ENCODE assay signal across 8 cellular contexts in the genomic region with DNA sequence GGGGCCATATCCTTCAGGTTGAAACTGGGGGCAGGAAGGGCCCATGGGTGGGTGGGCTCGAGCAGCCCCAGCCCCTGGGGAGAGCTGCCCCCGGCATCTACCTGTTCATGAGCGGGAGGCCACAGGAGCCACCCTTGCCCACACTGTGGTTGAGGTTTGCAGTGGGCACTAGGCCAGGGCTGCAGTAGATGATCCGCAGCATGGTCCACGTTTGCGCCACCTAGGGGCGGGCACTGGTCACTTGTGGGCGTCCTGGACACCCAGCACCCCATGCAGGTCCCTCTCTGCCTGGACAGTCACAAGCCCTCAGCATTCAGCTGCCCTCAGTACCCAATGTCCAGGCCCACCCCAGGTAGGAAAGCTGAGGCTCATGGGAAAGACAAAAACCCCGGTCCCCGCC. TPM values are rescaled to one million over a fixed set of nuclear protein-coding genes. Genes with fewer than 3 reads are reported as not detected.
DNase-seq lines count a peak whose midpoint lies in the region; ATAC-seq and TF ChIP-seq lines count a peak whose summit lies in the region.

No MANE protein-coding gene starts in this region.

- no peaks in the 10 kb centered on the region for H3K9me3 Mint-ChIP-seq in Calu3 (ENCODE audit: low read depth, unreplicated experiment)
- no peaks in the 10 kb centered on the region for H3K9me3 Mint-ChIP-seq in HFFc6
- no peaks in the 10 kb centered on the region for H3K9me3 Mint-ChIP-seq in activated T-helper 2 cell treated with anti-CD3 and anti-CD28 coated beads, Interferon-gamma antibody, Interleukin-2, Interleukin-4, amounts not matched to agents 10 μg/mL and 5 μg/mL and 100 μg/mL, durations not matched to agents 14 hours and 24 hours and 36 hours
- H3K9me3 Mint-ChIP-seq in mesothelial cell of epicardium, result no peaks in the 10 kb centered on the region

- TF ChIP-seq CTCF in Calu3 (IDR thresholded peaks at IDR 0.05; ENCODE audit: unreplicated experiment), result peak; percentile 53
- TF ChIP-seq CTCF in HFFc6 (IDR thresholded peaks at IDR 0.05), result peak; percentile 72
- TF ChIP-seq CTCF in mesothelial cell of epicardium (IDR thresholded peaks at IDR 0.05; ENCODE audit: unreplicated experiment), result peak; percentile 27
- TF ChIP-seq CTCF in suprapubic skin (IDR thresholded peaks at IDR 0.05), result no peak

- H3K36me3 Mint-ChIP-seq in Calu3 (ENCODE audit: insufficient read depth, unreplicated experiment) (peaks cover 92% of the 10 kb centered on the region), HFFc6 (ENCODE audit: low read depth) (peaks cover 20% of the 10 kb centered on the region), mesothelial cell of epicardium (peaks cover 11% of the 10 kb centered on the region)
- H3K36me3 Mint-ChIP-seq in activated T-helper 2 cell treated with anti-CD3 and anti-CD28 coated beads, Interferon-gamma antibody, Interleukin-2, Interleukin-4, amounts not matched to agents 10 μg/mL and 5 μg/mL and 100 μg/mL, durations not matched to agents 14 hours and 24 hours and 36 hours (ENCODE audit: low read depth), result peaks cover 34% of the 10 kb centered on the region

- no peaks in the 10 kb centered on the region for H3K9me3 ChIP-seq in suprapubic skin

- no peak for ATAC-seq in GM18868 (IDR thresholded peaks at IDR 0.05; ENCODE audit: unreplicated experiment)

- H3K27ac Mint-ChIP-seq in Calu3 (ENCODE audit: unreplicated experiment) (no peak overlapping the region), HFFc6 (no peak overlapping the region), mesothelial cell of epicardium (no peak overlapping the region)
- no peak overlapping the region for H3K27ac Mint-ChIP-seq in activated T-helper 2 cell treated with anti-CD3 and anti-CD28 coated beads, Interferon-gamma antibody, Interleukin-2, Interleukin-4, amounts not matched to agents 10 μg/mL and 5 μg/mL and 100 μg/mL, durations not matched to agents 14 hours and 24 hours and 36 hours

- peak; percentile 83 for DNase-seq in Calu3
- DNase-seq in HFFc6, result peak; percentile 37
- no peak for DNase-seq in activated T-helper 2 cell treated with anti-CD3 and anti-CD28 coated beads, Interferon-gamma antibody, Interleukin-2, Interleukin-4, amounts not matched to agents 10 μg/mL and 5 μg/mL and 100 μg/mL, durations not matched to agents 14 hours and 24 hours and 36 hours (ENCODE audit: low spot score)
- no peak for DNase-seq in mesothelial cell of epicardium (ENCODE audit: low spot score in 2 of 2, unreplicated experiment in 2 of 2)
- DNase-seq in DMS114 treated with DMSO at 0.1 percent for 48 hours (lab: John Stamatoyannopoulos, UW; ENCODE audit: unreplicated experiment), result no peak
- DNase-seq in HuH-7.5 (ENCODE audit: low spot score), result no peak
- DNase-seq in suprapubic skin (ENCODE audit: low spot score in 2 of 2), result no peak

- no peak overlapping the region for H3K27ac ChIP-seq in suprapubic skin

- 80% methylated on average over 3 of the region's 10 CpGs for WGBS in suprapubic skin

- H3K4me1 ChIP-seq in suprapubic skin, result peaks cover 73% of the 10 kb centered on the region

- no peaks in the 10 kb centered on the region for H3K27me3 ChIP-seq in suprapubic skin

- CTCF ChIA-PET in Calu3 (lab: Charles Lee), result interaction anchor here (0.6 to 1.2 kb wide), 2 partner anchors 11 to 21 kb away, joined by 3 read pairs; no protein-coding TSS in a partner anchor

- intact Hi-C loops in Calu3 (cut with micrococcal nuclease; ENCODE audit: unreplicated experiment), result no loop called here
- intact Hi-C loops in activated T-helper 2 cell treated with anti-CD3 and anti-CD28 coated beads, Interferon-gamma antibody, Interleukin-2, Interleukin-4, amounts not matched to agents 10 μg/mL and 5 μg/mL and 100 μg/mL, durations not matched to agents 14 hours and 24 hours and 36 hours (cut with micrococcal nuclease), result no loop called here

- H3K4me3 Mint-ChIP-seq in Calu3 (ENCODE audit: low read depth, unreplicated experiment) (peak overlapping the region; percentile 55), HFFc6 (no peak overlapping the region), mesothelial cell of epicardium (peak overlapping the region; percentile 30)
- peak overlapping the region; percentile 47 for H3K4me3 Mint-ChIP-seq in activated T-helper 2 cell treated with anti-CD3 and anti-CD28 coated beads, Interferon-gamma antibody, Interleukin-2, Interleukin-4, amounts not matched to agents 10 μg/mL and 5 μg/mL and 100 μg/mL, durations not matched to agents 14 hours and 24 hours and 36 hours (ENCODE audit: low read depth)

- H3K36me3 ChIP-seq in suprapubic skin, result peaks cover 32% of the 10 kb centered on the region

- H3K4me3 ChIP-seq in suprapubic skin, result no peak overlapping the region

- TF ChIP-seq EP300 in suprapubic skin (IDR thresholded peaks at IDR 0.05), result no peak

- BruUV-seq in Calu3 (replicated peaks; lab: Mats Ljungman, UMichigan), result no TSS peak

- no peak for TF ChIP-seq POLR2A in suprapubic skin (IDR thresholded peaks at IDR 0.05)

- H3K27me3 Mint-ChIP-seq in Calu3 (ENCODE audit: unreplicated experiment), result no peaks in the 10 kb centered on the region
- H3K27me3 Mint-ChIP-seq in HFFc6 (ENCODE audit: insufficient read depth), result peaks cover 6% of the 10 kb centered on the region
- H3K27me3 Mint-ChIP-seq in activated T-helper 2 cell treated with anti-CD3 and anti-CD28 coated beads, Interferon-gamma antibody, Interleukin-2, Interleukin-4, amounts not matched to agents 10 μg/mL and 5 μg/mL and 100 μg/mL, durations not matched to agents 14 hours and 24 hours and 36 hours (ENCODE audit: low read depth), result no peaks in the 10 kb centered on the region
- H3K27me3 Mint-ChIP-seq in mesothelial cell of epicardium (ENCODE audit: low read depth), result peaks cover 4% of the 10 kb centered on the region

- H3K4me1 Mint-ChIP-seq in Calu3 (ENCODE audit: low read depth, unreplicated experiment) (peaks cover 16% of the 10 kb centered on the region), HFFc6 (ENCODE audit: low read depth) (peaks cover 22% of the 10 kb centered on the region), mesothelial cell of epicardium (peaks cover 29% of the 10 kb centered on the region)
- H3K4me1 Mint-ChIP-seq in activated T-helper 2 cell treated with anti-CD3 and anti-CD28 coated beads, Interferon-gamma antibody, Interleukin-2, Interleukin-4, amounts not matched to agents 10 μg/mL and 5 μg/mL and 100 μg/mL, durations not matched to agents 14 hours and 24 hours and 36 hours (ENCODE audit: low read depth), result peaks cover 18% of the 10 kb centered on the region

RNA-seq across cellular contexts. Expression of a gene that starts 1.8 kb away (rescaled TPM):
- 88.3 and 90.5 TPM in 2 replicates for total RNA-seq in Calu3 (2022)
- 10 to 100 TPM in 2 of 6 experiments, 1 to 10 TPM in 4; 7.6 to 10.6 (median 9.3) TPM for total RNA-seq in HFFc6 (2021; fragmentation: NEBNext Ultra II Directional; extraction: Animal tissue kit (Norgen Biotek cat#: 25700))
- total RNA-seq in activated T-helper 2 cell treated with anti-CD3 and anti-CD28 coated beads, Interferon-gamma antibody, Interleukin-2, Interleukin-4, amounts not matched to agents 10 μg/mL and 5 μg/mL and 100 μg/mL, durations not matched to agents 14 hours and 24 hours and 36 hours, result 48.8 and 52.9 TPM in 2 replicates
- total RNA-seq in mesothelial cell of epicardium, result 46.1 to 51.2 TPM (median 46.5 TPM) in 3 replicates
- total RNA-seq in suprapubic skin, result 10 to 100 TPM; 47.0 to 87.4 (median 60.5) TPM

RNA-seq across cellular contexts. Expression of a gene that starts 4.2 kb away (rescaled TPM):
- 18.6 and 22.5 TPM in 2 replicates for total RNA-seq in Calu3 (2022)
- total RNA-seq in HFFc6 (2021; fragmentation: NEBNext Ultra II Directional; extraction: Animal tissue kit (Norgen Biotek cat#: 25700)), result 1 to 10 TPM; 8.1 to 9.9 (median 8.7) TPM
- 19.0 and 20.9 TPM in 2 replicates for total RNA-seq in activated T-helper 2 cell treated with anti-CD3 and anti-CD28 coated beads, Interferon-gamma antibody, Interleukin-2, Interleukin-4, amounts not matched to agents 10 μg/mL and 5 μg/mL and 100 μg/mL, durations not matched to agents 14 hours and 24 hours and 36 hours
- 20.6 to 22.8 TPM (median 21.9 TPM) in 3 replicates for total RNA-seq in mesothelial cell of epicardium
- 10 to 100 TPM; 12.3 to 18.7 (median 15.1) TPM for total RNA-seq in suprapubic skin

RNA-seq across cellular contexts. Expression of a gene that starts 5.8 kb away (rescaled TPM):
- total RNA-seq in Calu3 (2022) (102 and 114 TPM in 2 replicates), mesothelial cell of epicardium (69.4 to 79.9 TPM (median 72.5 TPM) in 3 replicates), suprapubic skin (100 to 1,000 TPM; 116 to 143 (median 125) TPM)
- 100 to 1,000 TPM; 128 to 161 (median 141) TPM for total RNA-seq in HFFc6 (2021; fragmentation: NEBNext Ultra II Directional; extraction: Animal tissue kit (Norgen Biotek cat#: 25700))
- 84.1 and 91.2 TPM in 2 replicates for total RNA-seq in activated T-helper 2 cell treated with anti-CD3 and anti-CD28 coated beads, Interferon-gamma antibody, Interleukin-2, Interleukin-4, amounts not matched to agents 10 μg/mL and 5 μg/mL and 100 μg/mL, durations not matched to agents 14 hours and 24 hours and 36 hours

RNA-seq across cellular contexts. Expression of a gene that starts 10.5 kb away (rescaled TPM):
- total RNA-seq in Calu3 (2022) (2.4 and 2.6 TPM in 2 replicates), mesothelial cell of epicardium (5.9 to 6.1 TPM (median 6.0 TPM) in 3 replicates), suprapubic skin (1 to 10 TPM; 1.2 to 8.9 (median 3.9) TPM)
- total RNA-seq in HFFc6 (2021; fragmentation: NEBNext Ultra II Directional; extraction: Animal tissue kit (Norgen Biotek cat#: 25700)), result 1 to 10 TPM; 1.4 to 2.3 (median 1.7) TPM
- 1.3 and 1.4 TPM in 2 replicates for total RNA-seq in activated T-helper 2 cell treated with anti-CD3 and anti-CD28 coated beads, Interferon-gamma antibody, Interleukin-2, Interleukin-4, amounts not matched to agents 10 μg/mL and 5 μg/mL and 100 μg/mL, durations not matched to agents 14 hours and 24 hours and 36 hours

RNA-seq across cellular contexts. Expression of a gene that starts 18.0 kb away (rescaled TPM):
- total RNA-seq in Calu3 (2022) (154 and 163 TPM in 2 replicates), mesothelial cell of epicardium (190 to 207 TPM (median 194 TPM) in 3 replicates), suprapubic skin (100 to 1,000 TPM in 2 of 4 donors, 10 to 100 TPM in 2; 66.9 to 156 (median 96.8) TPM)
- total RNA-seq in HFFc6 (2021; fragmentation: NEBNext Ultra II Directional; extraction: Animal tissue kit (Norgen Biotek cat#: 25700)), result 10 to 100 TPM; 73.9 to 93.4 (median 84.8) TPM
- total RNA-seq in activated T-helper 2 cell treated with anti-CD3 and anti-CD28 coated beads, Interferon-gamma antibody, Interleukin-2, Interleukin-4, amounts not matched to agents 10 μg/mL and 5 μg/mL and 100 μg/mL, durations not matched to agents 14 hours and 24 hours and 36 hours, result 156 and 158 TPM in 2 replicates

Comparison
In these comparisons a context has a peak if more than half of its experiments do, and no peak if none do; other contexts are left out.
1. DNase-seq: peak in Calu3 (single experiment) and HFFc6 (single experiment); none in activated T-helper 2 cell treated with anti-CD3 and anti-CD28 coated beads, Interferon-gamma antibody, Interleukin-2, Interleukin-4, amounts not matched to agents 10 μg/mL and 5 μg/mL and 100 μg/mL, durations not matched to agents 14 hours and 24 hours and 36 hours (single experiment), mesothelial cell of epicardium (0 of 2), DMS114 treated with DMSO at 0.1 percent for 48 hours (single experiment), HuH-7.5 (single experiment) and suprapubic skin (0 of 2).
2. CTCF ChIP-seq: peak in Calu3 (single experiment), HFFc6 (single experiment) and mesothelial cell of epicardium (single experiment); none in suprapubic skin (0 of 2).